8 cellular contexts compared by ENCODE assay signal in genomic region chr21:35933466-35933865, GRCh38.
DNase-seq lines count a peak whose midpoint lies in the region; ATAC-seq lines count a peak whose summit lies in the region.

No MANE protein-coding gene starts in this region.

- intact Hi-C loops in posterior vena cava (cut with DNase I), result no loop called here

- ATAC-seq in HG02610 (IDR thresholded peaks at IDR 0.05; ENCODE audit: unreplicated experiment) (no peak), GM19351 (IDR thresholded peaks at IDR 0.05; ENCODE audit: unreplicated experiment) (no peak), GM19463 (IDR thresholded peaks at IDR 0.05; ENCODE audit: unreplicated experiment) (no peak)

- DNase-seq in EL, result peak; percentile 94
- peak; percentile 60 for DNase-seq in OCI-M1 (lab: John Stamatoyannopoulos, UW)
- peak; percentile 67 for DNase-seq in fibroblast of peridontal ligament (ENCODE audit: extremely low read depth)
- peak; percentile 90 for DNase-seq in posterior vena cava (ENCODE audit: low spot score)
- DNase-seq in activated T-cell treated with anti-CD3 and anti-CD28 coated beads, Interleukin-2, amount 50 U/mL, for 48 hours, result no peak

Comparison
In these comparisons a context has a peak if more than half of its experiments do, and no peak if none do; other contexts are left out.
1. DNase-seq: peak in EL (single experiment), OCI-M1 (single experiment), fibroblast of peridontal ligament (single experiment) and posterior vena cava (single experiment); none in activated T-cell treated with anti-CD3 and anti-CD28 coated beads, Interleukin-2, amount 50 U/mL, for 48 hours (0 of 2).